Comparison of ENCODE assay signal across 8 cellular contexts in genomic region chr22:30312053-30312452, GRCh38. TPM values are rescaled to one million over a fixed set of nuclear protein-coding genes. Genes with fewer than 3 reads are reported as not detected.
DNase-seq lines count a peak whose midpoint lies in the region; ATAC-seq and TF ChIP-seq lines count a peak whose summit lies in the region.

No MANE protein-coding gene starts in this region.

- no peaks in the 10 kb centered on the region for H3K27me3 Mint-ChIP-seq in central memory CD8-positive, alpha-beta T cell
- H3K27me3 Mint-ChIP-seq in nephron (ENCODE audit: low read depth) = no peaks in the 10 kb centered on the region

- ATAC-seq in central memory CD8-positive, alpha-beta T cell (replicated peaks; ENCODE audit: extremely low read depth, poor library complexity, severe bottlenecking) = no peak
- no peak for ATAC-seq in GM18498 (IDR thresholded peaks at IDR 0.05; ENCODE audit: unreplicated experiment)
- no peak for ATAC-seq in HG03457 (IDR thresholded peaks at IDR 0.05; ENCODE audit: unreplicated experiment)

- peaks cover 5% of the 10 kb centered on the region for H3K36me3 Mint-ChIP-seq in central memory CD8-positive, alpha-beta T cell (ENCODE audit: insufficient read depth)
- no peaks in the 10 kb centered on the region for H3K36me3 Mint-ChIP-seq in nephron (ENCODE audit: low read depth)

- no peaks in the 10 kb centered on the region for H3K9me3 Mint-ChIP-seq in central memory CD8-positive, alpha-beta T cell
- no peaks in the 10 kb centered on the region for H3K9me3 Mint-ChIP-seq in nephron

- peak overlapping the region; percentile 55 for H3K4me3 Mint-ChIP-seq in central memory CD8-positive, alpha-beta T cell
- no peak overlapping the region for H3K4me3 Mint-ChIP-seq in nephron

- peak overlapping the region; percentile 92 for H3K27ac Mint-ChIP-seq in central memory CD8-positive, alpha-beta T cell (ENCODE audit: low read depth)
- H3K27ac Mint-ChIP-seq in nephron = peak overlapping the region in 2 of 3 experiments; percentile 9 to 25

- DNase-seq in AG20443 (ENCODE audit: low spot score) = peak; percentile 62
- DNase-seq in LHCN-M2 (ENCODE audit: low read depth) = peak; percentile 88
- DNase-seq in central memory CD8-positive, alpha-beta T cell (ENCODE audit: low spot score in 2 of 2) = no peak
- DNase-seq in NCI-H2196 (lab: John Stamatoyannopoulos, UW; ENCODE audit: unreplicated experiment) = no peak
- DNase-seq in NCI-H1694 treated with DMSO at 0.1 percent for 48 hours (lab: John Stamatoyannopoulos, UW) = no peak

- peaks cover 83% of the 10 kb centered on the region for H3K4me1 Mint-ChIP-seq in central memory CD8-positive, alpha-beta T cell
- H3K4me1 Mint-ChIP-seq in nephron = peaks cover 45% of the 10 kb centered on the region

- TF ChIP-seq CTCF in nephron (IDR thresholded peaks at IDR 0.05; ENCODE audit: unreplicated experiment in 3 of 3) = no peak

RNA-seq across cellular contexts. Expression of gene TBC1D10A, which starts 14.7 kb away (rescaled TPM):
- 21.6 and 27.6 TPM in 2 replicates for total RNA-seq in LHCN-M2 (2014; rRNA removed)
- 24.9 TPM for polyA plus RNA-seq in LHCN-M2 (2012)

RNA-seq across cellular contexts. Expression of gene CASTOR1, which starts 22.7 kb away (rescaled TPM):
- total RNA-seq in LHCN-M2 (2014; rRNA removed) = 8.7 and 19.1 TPM in 2 replicates
- polyA plus RNA-seq in LHCN-M2 (2012) = 18.3 TPM

RNA-seq across cellular contexts. Expression of gene SF3A1, which starts 44.6 kb away (rescaled TPM):
- total RNA-seq in LHCN-M2 (2014; rRNA removed) = 37.6 and 77.7 TPM in 2 replicates
- polyA plus RNA-seq in LHCN-M2 (2012) = 76.4 TPM

RNA-seq across cellular contexts. Expression of gene CCDC157, which starts 44.8 kb away (rescaled TPM):
- total RNA-seq in LHCN-M2 (2014; rRNA removed) = 2.6 and 3.2 TPM in 2 replicates
- polyA plus RNA-seq in LHCN-M2 (2012) = 2.7 TPM

RNA-seq across cellular contexts. Expression of gene OSM, which starts 45.4 kb away (rescaled TPM):
- not detected in 2 replicates for total RNA-seq in LHCN-M2 (2014; rRNA removed)
- not detected for polyA plus RNA-seq in LHCN-M2 (2012)

Comparison
In these comparisons a context has a peak if more than half of its experiments do, and no peak if none do; other contexts are left out.
1. DNase-seq: peak in AG20443 (single experiment) and LHCN-M2 (single experiment); none in central memory CD8-positive, alpha-beta T cell (0 of 2), NCI-H2196 (single experiment) and NCI-H1694 treated with DMSO at 0.1 percent for 48 hours (single experiment).